11 cellular contexts compared by ENCODE assay signal in the genomic region with DNA sequence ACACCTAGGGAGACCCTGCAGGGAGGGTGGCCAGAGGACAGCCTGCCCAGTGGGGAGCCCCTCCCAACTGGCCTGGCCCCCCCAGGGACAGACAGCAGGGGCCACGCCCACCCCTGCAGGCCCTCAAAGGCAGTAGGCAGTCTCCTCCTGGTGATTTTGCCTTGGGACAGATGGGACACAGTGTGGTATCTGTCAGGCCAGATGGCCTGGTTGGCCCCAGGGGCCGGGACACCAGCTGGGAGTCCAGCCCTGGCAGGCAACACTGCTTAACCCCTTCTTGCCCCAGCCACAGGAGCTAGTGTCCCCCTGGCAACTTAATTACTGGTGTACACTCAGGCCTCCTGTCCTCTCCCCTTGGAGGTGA. TPM values are rescaled to one million over a fixed set of nuclear protein-coding genes. Genes with fewer than 3 reads are reported as not detected.
DNase-seq lines count a peak whose midpoint lies in the region; ATAC-seq and TF ChIP-seq lines count a peak whose summit lies in the region.
"Had no signal": no experiment of that assay in that cellular context is flagged by ENCODE, and none has a peak within 500 bp of the region (broad histone marks: within the 10 kb centered on the region; RNA-seq: fewer than 3 reads in every experiment).

No MANE protein-coding gene starts in this region.

- peak overlapping the region; percentile 41 for H2BK5ac ChIP-seq in IMR-90 (ENCODE audit: low read depth, low read length, poor library complexity, severe bottlenecking)

- 67% methylated on average over 1 of the region's 2 CpGs; no CpG with 5 or more reads in 1 of the 2 experiments for WGBS in IMR-90 (ENCODE audit: extremely low coverage in 2 of 2, insufficient read length in 1 of 2), 2 experiments

- ATAC-seq in IMR-90 (ENCODE audit: low read depth) (no peak), GM21619 (IDR thresholded peaks at IDR 0.05; ENCODE audit: unreplicated experiment) (no peak), GM18867 (IDR thresholded peaks at IDR 0.05; ENCODE audit: unreplicated experiment) (no peak)
- ATAC-seq in stimulated activated naive CD8-positive, alpha-beta T cell treated with anti-CD3 and anti-CD28 coated beads, Interleukin-15, Interleukin-2, amounts not matched to agents 100 U/mL and 50 U/mL, for 24 hours = no peak

- H3K4me2 ChIP-seq in IMR-90 (ENCODE audit: low read depth, low read length) = no peak overlapping the region

- peak overlapping the region in 1 of 2 experiments; percentile 16; a peak in 1 of 4 replicates for H4K8ac ChIP-seq in IMR-90 (ENCODE audit: low read depth in 2 of 2, low read length in 2 of 2)

- H3K36me3 ChIP-seq in IMR-90 (ENCODE audit: control insufficient read depth, insufficient read depth, low read length) (0 out of 2 replicates have a peak, but pooled peaks cover 1% of the 10 kb centered on the region), adipocyte (ENCODE audit: control insufficient read depth, insufficient read depth, low read length, severe bottlenecking) (no peaks in the 10 kb centered on the region)

- no peak for TF ChIP-seq POLR2A in IMR-90 (IDR thresholded peaks at IDR 0.05; ENCODE audit: low read depth, low read length)

- H4K5ac ChIP-seq in IMR-90 (ENCODE audit: low read depth, low read length) = no peak overlapping the region

- H4K20me1 ChIP-seq in IMR-90 (ENCODE audit: insufficient read depth, low read length) = peaks cover 16% of the 10 kb centered on the region

- no peak overlapping the region for H3K23ac ChIP-seq in IMR-90 (ENCODE audit: low read depth, low read length)

- H2AFZ ChIP-seq in IMR-90 (replicated peaks; ENCODE audit: low read length, poor library complexity) = no peak overlapping the region

- peak overlapping the region; percentile 81 for H2AK9ac ChIP-seq in IMR-90 (replicated peaks; ENCODE audit: low read depth, low read length, poor library complexity)

- H3K4me3 ChIP-seq in IMR-90 (ENCODE audit: insufficient read depth, low read depth, low read length) = no peak overlapping the region
- no peak overlapping the region for H3K4me3 ChIP-seq in adipocyte (ENCODE audit: low read length)

- no peak overlapping the region; the same call in 1 of the 2 replicates for H4K91ac ChIP-seq in IMR-90 (ENCODE audit: insufficient read depth, low read depth, low read length)

- H3K4me1 ChIP-seq in IMR-90 (ENCODE audit: control insufficient read depth, insufficient read depth, low read length) (peaks cover 43% of the 10 kb centered on the region), adipocyte (ENCODE audit: control insufficient read depth, insufficient read depth, low read length) (peaks cover 31% of the 10 kb centered on the region)

- dilution Hi-C loops in IMR-90 (cut with HindIII; ENCODE audit: low sequenced_read_pairs, unreplicated experiment) = no loop called here

- H3K27ac ChIP-seq in IMR-90 (ENCODE audit: insufficient read depth, low read length) = no peak overlapping the region
- peak overlapping the region; percentile 54 for H3K27ac ChIP-seq in layer of hippocampus (ENCODE audit: low read depth, low read length)
- H3K27ac ChIP-seq in temporal lobe (ENCODE audit: low read depth, low read length) = peak overlapping the region; percentile 74

- no peak overlapping the region for H2BK20ac ChIP-seq in IMR-90 (ENCODE audit: low read depth, low read length)

- peak overlapping the region; percentile 25 for H2BK120ac ChIP-seq in IMR-90 (ENCODE audit: low read depth, low read length)

- no TSS peak for BruUV-seq in IMR-90 (replicated peaks; lab: Mats Ljungman, UMichigan)

- POLR2A ChIA-PET in IMR-90 (lab: Charles Lee; ENCODE audit: unreplicated experiment) = no interaction called here

- H3K9me3 ChIP-seq in IMR-90 (ENCODE audit: control insufficient read depth, insufficient read depth, low read length) (no peaks in the 10 kb centered on the region), adipocyte (ENCODE audit: control insufficient read depth, low read length) (no peaks in the 10 kb centered on the region)

- H3K27me3 ChIP-seq in IMR-90 (ENCODE audit: control insufficient read depth, insufficient read depth, low read length) = no peaks in the 10 kb centered on the region
- no peaks in the 10 kb centered on the region for H3K27me3 ChIP-seq in adipocyte (replicated peaks; ENCODE audit: control insufficient read depth, insufficient read depth, low read length)
- H3K27me3 ChIP-seq in layer of hippocampus (ENCODE audit: control insufficient read depth, insufficient read depth, low read length) = no peaks in the 10 kb centered on the region

- no peak overlapping the region for H3K56ac ChIP-seq in IMR-90 (ENCODE audit: extremely low read depth, insufficient read depth, low read length)

- no peak for TF ChIP-seq CTCF in IMR-90 (conservative IDR thresholded peaks at IDR 0.05; ENCODE audit: low read depth, low read length)

- no peak overlapping the region for H3K18ac ChIP-seq in IMR-90 (ENCODE audit: low read depth, low read length)

- H3K4ac ChIP-seq in IMR-90 (ENCODE audit: low read depth, low read length) = no peak overlapping the region; the same call in 1 of the 2 replicates

- H3K9ac ChIP-seq in IMR-90 (ENCODE audit: low read depth, low read length) = no peak overlapping the region
- peak overlapping the region; percentile 35 for H3K9ac ChIP-seq in adipocyte (ENCODE audit: low read length)

- H2AK5ac ChIP-seq in IMR-90 (ENCODE audit: low read depth, low read length) = peak overlapping the region; percentile 87

- TF ChIP-seq RAD21 in IMR-90 (IDR thresholded peaks at IDR 0.05; ENCODE audit: low read length) = no peak

- no peak overlapping the region for H2BK15ac ChIP-seq in IMR-90 (ENCODE audit: low read depth, low read length)

- in situ Hi-C loops in IMR-90 (cut with MboI; ENCODE audit: low sequenced_read_pairs) = no loop called here

- no peak for DNase-seq in IMR-90
- no peak for DNase-seq in adipocyte (ENCODE audit: low read depth)
- no peak for DNase-seq in stimulated activated naive CD8-positive, alpha-beta T cell treated with anti-CD3 and anti-CD28 coated beads, Interleukin-15, Interleukin-2, amounts not matched to agents 100 U/mL and 50 U/mL, for 24 hours
- DNase-seq: DMS79; NCI-H1105; small intestine; stimulated activated CD8-positive, alpha-beta memory T cell treated with anti-CD3 and anti-CD28 coated beads, Interleukin-4, amount 100 ng/mL, for 48 hours had no signal

- CTCF ChIA-PET in IMR-90 (lab: Yijun Ruan, JAX) = no interaction called here

- peaks cover 52% of the 10 kb centered on the region for H3K9me1 ChIP-seq in IMR-90 (ENCODE audit: insufficient read depth, low read length)

- intact Hi-C loops in IMR-90 (cut with micrococcal nuclease) = no loop called here

- peaks cover 23 to 87% of the 10 kb centered on the region in 2 experiments for H3K79me1 ChIP-seq in IMR-90 (ENCODE audit: low read depth in 1 of 2, low read length in 2 of 2)

- no peak overlapping the region for H3K14ac ChIP-seq in IMR-90 (replicated peaks; ENCODE audit: low read depth, low read length)

TF ChIP-seq in IMR-90, 13 proteins besides CTCF, POLR2A, EP300 and RAD21:
- no peak for TF ChIP-seq USF2 (IDR thresholded peaks at IDR 0.05; ENCODE audit: low read depth, low read length)

RNA-seq across cellular contexts. Expression of gene IFFO2, which starts 17.8 kb away (rescaled TPM):
- total RNA-seq in IMR-90 (2012; rRNA removed) (13.6 and 14.5 TPM in 2 replicates), temporal lobe (6.9 TPM)
- 18.1 and 18.2 TPM in 2 replicates for polyA plus RNA-seq in IMR-90 (2012; rRNA removed)
- 14.9 and 25.2 TPM in 2 replicates for polyA plus RNA-seq in IMR-90 (2012; cell fraction: cytosol; rRNA removed)
- 20.2 and 32.8 TPM in 2 replicates for polyA plus RNA-seq in IMR-90 (2012; cell fraction: nucleus; rRNA removed; ENCODE audit: low replicate concordance)

RNA-seq across cellular contexts. Expression of gene ALDH4A1, which starts 36.3 kb away (rescaled TPM):
- 8.6 TPM in 2 replicates for total RNA-seq in IMR-90 (2012; rRNA removed)
- 21.1 and 23.0 TPM in 2 replicates for polyA plus RNA-seq in IMR-90 (2012; rRNA removed)
- 12.1 and 21.4 TPM in 2 replicates for polyA plus RNA-seq in IMR-90 (2012; cell fraction: cytosol; rRNA removed)
- 16.8 and 36.6 TPM in 2 replicates for polyA plus RNA-seq in IMR-90 (2012; cell fraction: nucleus; rRNA removed; ENCODE audit: low replicate concordance)
- total RNA-seq in temporal lobe = 4.9 TPM
